26 cellular contexts compared by ENCODE assay signal in the genomic region with DNA sequence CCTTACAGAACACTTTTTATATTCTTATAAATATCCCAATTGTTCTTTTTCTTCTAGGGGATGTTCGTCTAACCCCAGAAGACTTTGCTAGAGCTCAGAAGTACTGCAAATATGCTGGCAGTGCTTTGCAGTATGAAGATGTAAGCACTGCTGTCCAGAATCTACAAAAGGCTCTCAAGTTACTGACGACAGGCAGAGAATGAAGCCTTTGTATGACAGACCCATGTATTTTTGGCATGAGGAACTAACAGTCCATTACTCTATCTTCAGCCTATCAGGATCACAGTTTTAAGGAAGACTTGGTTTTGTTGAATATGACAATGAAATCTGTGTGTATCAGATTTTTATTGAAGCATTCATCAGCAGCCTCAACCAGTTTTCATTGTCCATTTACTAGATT.
"Had no signal": no experiment of that assay in that cellular context is flagged by ENCODE, and none has a peak within 500 bp of the region (broad histone marks: within the 10 kb centered on the region; RNA-seq: fewer than 3 reads in every experiment).

No MANE protein-coding gene starts in this region.

- H3K27ac Mint-ChIP-seq: activated naive CD4-positive, alpha-beta T cell treated with anti-CD3 and anti-CD28 coated beads for 36 hours; activated naive CD8-positive, alpha-beta T cell treated with anti-CD3 and anti-CD28 coated beads for 36 hours; naive B cell; nephron progenitor cell; stimulated activated memory B cell treated with anti-CD40 and anti-IgM and Interleukin-4, amounts not matched to agents 10 μg/mL and 1 μg/mL and 100 μg/mL, for 72 hours; stimulated activated naive CD8-positive, alpha-beta T cell treated with anti-CD3 and anti-CD28 coated beads, Interleukin-15, amount 100 ng/mL, for 72 hours; type B pancreatic cell had no signal

- H3K4me3 Mint-ChIP-seq: activated naive CD4-positive, alpha-beta T cell treated with anti-CD3 and anti-CD28 coated beads for 36 hours; activated naive CD8-positive, alpha-beta T cell treated with anti-CD3 and anti-CD28 coated beads for 36 hours; naive B cell; nephron progenitor cell; stimulated activated memory B cell treated with anti-CD40 and anti-IgM and Interleukin-4, amounts not matched to agents 10 μg/mL and 1 μg/mL and 100 μg/mL, for 72 hours; stimulated activated naive CD8-positive, alpha-beta T cell treated with anti-CD3 and anti-CD28 coated beads, Interleukin-15, amount 100 ng/mL, for 72 hours; type B pancreatic cell had no signal

- H3K4me1 Mint-ChIP-seq: nephron progenitor cell; stimulated activated memory B cell treated with anti-CD40 and anti-IgM and Interleukin-4, amounts not matched to agents 10 μg/mL and 1 μg/mL and 100 μg/mL, for 72 hours had no signal

- ATAC-seq: body of pancreas; foreskin keratinocyte; psoas muscle; right cardiac atrium; stimulated activated memory B cell treated with anti-CD40 and anti-IgM and Interleukin-4, amounts not matched to agents 10 μg/mL and 1 μg/mL and 100 μg/mL, for 72 hours; stimulated activated naive CD8-positive, alpha-beta T cell treated with anti-CD3 and anti-CD28 coated beads, Interleukin-15, amount 100 ng/mL, for 72 hours had no signal

- H3K9me3 Mint-ChIP-seq: activated naive CD8-positive, alpha-beta T cell treated with anti-CD3 and anti-CD28 coated beads for 36 hours had no signal

- H3K27me3 Mint-ChIP-seq: activated naive CD8-positive, alpha-beta T cell treated with anti-CD3 and anti-CD28 coated beads for 36 hours; naive B cell; stimulated activated memory B cell treated with anti-CD40 and anti-IgM and Interleukin-4, amounts not matched to agents 10 μg/mL and 1 μg/mL and 100 μg/mL, for 72 hours; stimulated activated naive CD8-positive, alpha-beta T cell treated with anti-CD3 and anti-CD28 coated beads, Interleukin-15, amount 100 ng/mL, for 72 hours; type B pancreatic cell had no signal

- DNase-seq: activated CD4-positive, alpha-beta T cell treated with anti-CD3 and anti-CD28 coated beads for 4 hours; activated CD4-positive, alpha-beta T cell treated with anti-CD3 and anti-CD28 coated beads, Interleukin-2, amount 50 U/mL, for 4 hours; activated CD4-positive, CD25-positive, alpha-beta regulatory T cell; activated CD8-positive, alpha-beta memory T cell treated with anti-CD3 and anti-CD28 coated beads for 24 hours; activated effector memory CD4-positive, alpha-beta T cell treated with anti-CD3 and anti-CD28 coated beads, Interleukin-2, amount 50 U/mL, for 16 hours; activated naive CD4-positive, alpha-beta T cell treated with anti-CD3 and anti-CD28 coated beads for 36 hours; activated naive CD8-positive, alpha-beta T cell treated with anti-CD3 and anti-CD28 coated beads for 36 hours; adrenal gland; aorta; body of pancreas; dermis blood vessel endothelial cell; effector CD4-positive, alpha-beta T cell; foreskin keratinocyte; islet precursor cell; left ventricle myocardium inferior; naive B cell; nephron progenitor cell; ovary; psoas muscle; right cardiac atrium; stimulated activated CD4-positive, alpha-beta T cell treated with anti-CD3 and anti-CD28 coated beads, Interleukin-4, amount 100 ng/mL, for 24 hours; stimulated activated naive CD8-positive, alpha-beta T cell treated with anti-CD3 and anti-CD28 coated beads, Interleukin-15, amount 100 ng/mL, for 72 hours; substantia nigra; uterus had no signal
